35 cellular contexts compared by ENCODE assay signal in genomic region chr14:82309199-82309598, GRCh38.
"Had no signal": no experiment of that assay in that cellular context is flagged by ENCODE, and none has a peak within 500 bp of the region (broad histone marks: within the 10 kb centered on the region; RNA-seq: fewer than 3 reads in every experiment).

No MANE protein-coding gene starts in this region.

- H3K27me3 ChIP-seq: MG63 had no signal

- H3K36me3 ChIP-seq: MG63 had no signal

- DNase-seq: Karpas-422, Kasumi-1, MG63, MM.1S, MV-4-11, NCI-H1048, NCI-H1092, NCI-H1092 treated with DMSO at 0.1 percent for 48 hours, NCI-H1105, NCI-H1105 treated with DMSO at 0.1 percent for 48 hours, NCI-H1417, NCI-H1417 treated with DMSO at 0.1 percent for 48 hours, NCI-H1436, NCI-H1436 treated with DMSO at 0.1 percent for 48 hours, NCI-H146, NCI-H1694, NCI-H1694 treated with DMSO at 0.1 percent for 48 hours, NCI-H187, NCI-H187 treated with DMSO at 0.1 percent for 48 hours, NCI-H1930, NCI-H2029, NCI-H2029 treated with DMSO at 0.1 percent for 48 hours, NCI-H2081, NCI-H2081 treated with DMSO at 0.1 percent for 48 hours, NCI-H2107, NCI-H2171, NCI-H2171 treated with DMSO at 0.1 percent for 48 hours, NCI-H2227 treated with DMSO at 0.1 percent for 48 hours, NCI-H226, NCI-H345, NCI-H446, NCI-H446 treated with DMSO at 0.1 percent for 48 hours, NCI-H510A, NCI-H510A treated with DMSO at 0.1 percent for 48 hours, NCI-H524 had no signal

- H3K4me3 ChIP-seq: MG63 had no signal

- H3K9me3 ChIP-seq: MG63 had no signal
